ENCODE assay signal across 13 cellular contexts in genomic region chr11:134125507-134125906, GRCh38. TPM values are rescaled to one million over a fixed set of nuclear protein-coding genes. Genes with fewer than 3 reads are reported as not detected.
DNase-seq lines count a peak whose midpoint lies in the region; ATAC-seq and TF ChIP-seq lines count a peak whose summit lies in the region.
"Had no signal": no experiment of that assay in that cellular context is flagged by ENCODE, and none has a peak within 500 bp of the region (broad histone marks: within the 10 kb centered on the region; RNA-seq: fewer than 3 reads in every experiment).

No MANE protein-coding gene starts in this region.

- no peaks in the 10 kb centered on the region for H3K36me3 Mint-ChIP-seq in chondrocyte (ENCODE audit: low read depth)
- H3K36me3 Mint-ChIP-seq in memory B cell: peaks cover 19% of the 10 kb centered on the region
- no peaks in the 10 kb centered on the region for H3K36me3 Mint-ChIP-seq in Caco-2 (ENCODE audit: insufficient read depth, unreplicated experiment)

- no peak overlapping the region for H2AK9ac ChIP-seq in IMR-90 (replicated peaks; ENCODE audit: low read depth, low read length, poor library complexity)

- POLR2A ChIA-PET in IMR-90 (lab: Charles Lee; ENCODE audit: unreplicated experiment) (interaction anchor here (0.6 kb wide), 1 partner anchor 321 kb away, joined by 5 read pairs; no protein-coding TSS in a partner anchor), Caco-2 (lab: Charles Lee) (no interaction called here)

- peak overlapping the region; percentile 86 for H3K4ac ChIP-seq in IMR-90 (ENCODE audit: low read depth, low read length)

- H3K27me3 ChIP-seq in IMR-90 (ENCODE audit: control insufficient read depth, insufficient read depth, low read length): no peaks in the 10 kb centered on the region
- H3K27me3 ChIP-seq in subcutaneous abdominal adipose tissue (ENCODE audit: control insufficient read depth in 5 of 5, insufficient read depth in 4 of 5, low read length in 5 of 5): peaks cover 0 to 21% (median 16%) of the 10 kb centered on the region in 5 donors
- H3K27me3 ChIP-seq in Caco-2 (replicated peaks; ENCODE audit: control insufficient read depth, insufficient read depth, low read length): no peaks in the 10 kb centered on the region

- DNase-seq in IMR-90 (peak; percentile 35), chondrocyte (ENCODE audit: low spot score) (no peak), memory B cell (ENCODE audit: low spot score in 2 of 2) (no peak), Caco-2 (no peak), DMS79 (lab: John Stamatoyannopoulos, UW) (no peak)
- DNase-seq in stimulated activated CD4-positive, alpha-beta T cell treated with anti-CD3 and anti-CD28 coated beads, Interleukin-2, amount 100 ng/mL, for 24 hours: no peak
- DNase-seq: DMS 273 treated with DMSO at 0.1 percent for 48 hours; NCI-H524; stimulated activated CD4-positive, alpha-beta T cell treated with anti-CD3 and anti-CD28 coated beads, Interleukin-2, amount 100 ng/mL, for 48 hours had no signal

- peaks cover 17 to 44% of the 10 kb centered on the region in 2 experiments for H3K79me1 ChIP-seq in IMR-90 (ENCODE audit: low read depth in 1 of 2, low read length in 2 of 2)

- H3K18ac ChIP-seq in IMR-90 (ENCODE audit: low read depth, low read length): peak overlapping the region; percentile 53

- WGBS in IMR-90 (ENCODE audit: extremely low coverage in 2 of 2, insufficient read length in 1 of 2), 2 experiments: 77% methylated on average over 9 of the region's 9 CpGs; no CpG with 5 or more reads in 1 of the 2 experiments

- H3K4me1 Mint-ChIP-seq in chondrocyte (ENCODE audit: low read depth): peaks cover 65% of the 10 kb centered on the region
- peaks cover 23% of the 10 kb centered on the region for H3K4me1 Mint-ChIP-seq in memory B cell
- H3K4me1 Mint-ChIP-seq in Caco-2 (ENCODE audit: low read depth, unreplicated experiment): no peaks in the 10 kb centered on the region

- H3K9ac ChIP-seq in IMR-90 (ENCODE audit: low read depth, low read length) (peak overlapping the region; percentile 43), subcutaneous abdominal adipose tissue (ENCODE audit: low read length in 5 of 5) (peak overlapping the region in 1 of 5 donors; percentile 64)

- H3K4me3 Mint-ChIP-seq in chondrocyte (ENCODE audit: unreplicated experiment): peak overlapping the region; percentile 71
- H3K4me3 Mint-ChIP-seq in memory B cell: no peak overlapping the region
- H3K4me3 Mint-ChIP-seq in Caco-2 (ENCODE audit: unreplicated experiment): no peak overlapping the region

- H2BK5ac ChIP-seq in IMR-90 (ENCODE audit: low read depth, low read length, poor library complexity, severe bottlenecking): peak overlapping the region; percentile 44

- H3K9me3 ChIP-seq in IMR-90 (ENCODE audit: control insufficient read depth, insufficient read depth, low read length): no peaks in the 10 kb centered on the region
- H3K9me3 ChIP-seq in subcutaneous abdominal adipose tissue (ENCODE audit: control insufficient read depth in 5 of 5, low read length in 5 of 5): no peaks in the 10 kb centered on the region
- H3K9me3 ChIP-seq in Caco-2: 0 out of 2 replicates have a peak, but pooled peaks cover 14% of the 10 kb centered on the region

- peak overlapping the region; percentile 93 for H2AK5ac ChIP-seq in IMR-90 (ENCODE audit: low read depth, low read length)

- peak overlapping the region; percentile 69 for H4K91ac ChIP-seq in IMR-90 (ENCODE audit: insufficient read depth, low read depth, low read length)

- H3K4me2 ChIP-seq in IMR-90 (ENCODE audit: low read depth, low read length): peak overlapping the region; percentile 87

- H3K27ac Mint-ChIP-seq in chondrocyte (ENCODE audit: unreplicated experiment) (peak overlapping the region; percentile 90), memory B cell (peak overlapping the region; percentile 45), Caco-2 (ENCODE audit: unreplicated experiment) (no peak overlapping the region)
- H3K27ac Mint-ChIP-seq: activated CD8-positive, alpha-beta T cell treated with anti-CD3 and anti-CD28 coated beads for 36 hours had no signal

- peak overlapping the region; percentile 25 for H2AFZ ChIP-seq in IMR-90 (replicated peaks; ENCODE audit: low read length, poor library complexity)

- intact Hi-C loops in IMR-90 (cut with micrococcal nuclease) (no loop called here), Caco-2 (cut with micrococcal nuclease; ENCODE audit: unreplicated experiment) (no loop called here)

- peak overlapping the region; percentile 41; the same call in 1 of the 2 replicates for H4K5ac ChIP-seq in IMR-90 (ENCODE audit: low read depth, low read length)

- H4K8ac ChIP-seq in IMR-90 (ENCODE audit: low read depth in 2 of 2, low read length in 2 of 2): peak overlapping the region; percentile 52 to 66; a peak in 3 of 4 replicates

- H4K20me1 ChIP-seq in IMR-90 (ENCODE audit: insufficient read depth, low read length): peaks cover 8% of the 10 kb centered on the region; the same call in 1 of the 2 replicates

- TF ChIP-seq CTCF in IMR-90 (conservative IDR thresholded peaks at IDR 0.05; ENCODE audit: low read depth, low read length) (no peak), chondrocyte (IDR thresholded peaks at IDR 0.05) (no peak), Caco-2 (IDR thresholded peaks at IDR 0.05; ENCODE audit: insufficient read depth in 1 of 2, low read depth in 1 of 2, low read length in 1 of 2, severe bottlenecking in 1 of 2, unreplicated experiment in 1 of 2) (no peak)

- H3K9me3 Mint-ChIP-seq in chondrocyte (ENCODE audit: low read depth) (no peaks in the 10 kb centered on the region), memory B cell (peaks cover 2% of the 10 kb centered on the region), Caco-2 (ENCODE audit: unreplicated experiment) (no peaks in the 10 kb centered on the region)
- H3K9me3 Mint-ChIP-seq: activated CD8-positive, alpha-beta T cell treated with anti-CD3 and anti-CD28 coated beads for 36 hours had no signal

- dilution Hi-C loops in IMR-90 (cut with HindIII; ENCODE audit: low sequenced_read_pairs, unreplicated experiment): no loop called here

- H3K9me1 ChIP-seq in IMR-90 (ENCODE audit: insufficient read depth, low read length): peaks cover 6% of the 10 kb centered on the region

- H3K36me3 ChIP-seq in IMR-90 (ENCODE audit: control insufficient read depth, insufficient read depth, low read length) (no peaks in the 10 kb centered on the region), subcutaneous abdominal adipose tissue (ENCODE audit: control insufficient read depth in 5 of 5, insufficient read depth in 5 of 5, low read length in 5 of 5) (no peaks in the 10 kb centered on the region), Caco-2 (ENCODE audit: control insufficient read depth, insufficient read depth, low read length) (no peaks in the 10 kb centered on the region)

- peak overlapping the region; percentile 69 for H3K27ac ChIP-seq in IMR-90 (ENCODE audit: insufficient read depth, low read length)
- H3K27ac ChIP-seq in subcutaneous abdominal adipose tissue (ENCODE audit: low read depth, low read length): no peak overlapping the region
- H3K27ac ChIP-seq: SK-N-MC had no signal

- peak overlapping the region; percentile 94 for H3K23ac ChIP-seq in IMR-90 (ENCODE audit: low read depth, low read length)

- peaks cover 18% of the 10 kb centered on the region for H3K4me1 ChIP-seq in IMR-90 (ENCODE audit: control insufficient read depth, insufficient read depth, low read length)
- peaks cover 0 to 40% (median 26%) of the 10 kb centered on the region in 5 donors for H3K4me1 ChIP-seq in subcutaneous abdominal adipose tissue (ENCODE audit: control insufficient read depth in 5 of 5, insufficient read depth in 5 of 5, low read length in 5 of 5)
- H3K4me1 ChIP-seq in Caco-2: no peaks in the 10 kb centered on the region

- H3K4me3 ChIP-seq in IMR-90 (ENCODE audit: insufficient read depth, low read depth, low read length): peak overlapping the region; percentile 3; the same call in 1 of the 2 replicates
- peak overlapping the region in 4 of 5 donors; percentile 59 to 67 (median 64) for H3K4me3 ChIP-seq in subcutaneous abdominal adipose tissue (ENCODE audit: low read depth in 1 of 5, low read length in 5 of 5)
- no peak overlapping the region for H3K4me3 ChIP-seq in Caco-2 (ENCODE audit: low read depth, low read length)
- H3K4me3 ChIP-seq: SK-N-MC had no signal

- in situ Hi-C loops in IMR-90 (cut with MboI; ENCODE audit: low sequenced_read_pairs): no loop called here

- H2BK20ac ChIP-seq in IMR-90 (ENCODE audit: low read depth, low read length): peak overlapping the region; percentile 76

- H3K56ac ChIP-seq in IMR-90 (ENCODE audit: extremely low read depth, insufficient read depth, low read length): peak overlapping the region; percentile 66; the same call in 1 of the 2 replicates

- CTCF ChIA-PET in IMR-90 (lab: Yijun Ruan, JAX) (no interaction called here), Caco-2 (lab: Charles Lee) (no interaction called here)

- ATAC-seq in IMR-90 (ENCODE audit: low read depth) (no peak), memory B cell (ENCODE audit: low read depth) (no peak), GM18861 (IDR thresholded peaks at IDR 0.05; ENCODE audit: unreplicated experiment) (no peak)

- no peak for TF ChIP-seq POLR2A in IMR-90 (IDR thresholded peaks at IDR 0.05; ENCODE audit: low read depth, low read length)

- H3K14ac ChIP-seq in IMR-90 (replicated peaks; ENCODE audit: low read depth, low read length): peak overlapping the region; percentile 42; the same call in 1 of the 2 replicates

- H2BK15ac ChIP-seq in IMR-90 (ENCODE audit: low read depth, low read length): peak overlapping the region; percentile 77; the same call in 2 of the 3 replicates

- no peak for TF ChIP-seq RAD21 in IMR-90 (IDR thresholded peaks at IDR 0.05; ENCODE audit: low read length)

- H2BK120ac ChIP-seq in IMR-90 (ENCODE audit: low read depth, low read length): peak overlapping the region; percentile 82

- H3K27me3 Mint-ChIP-seq in chondrocyte (ENCODE audit: low read depth) (no peaks in the 10 kb centered on the region), memory B cell (peaks cover 2% of the 10 kb centered on the region), Caco-2 (ENCODE audit: insufficient read depth, unreplicated experiment) (peaks cover 30% of the 10 kb centered on the region)

- BruUV-seq in IMR-90 (replicated peaks; lab: Mats Ljungman, UMichigan): no TSS peak
- no TSS peak for BruUV-seq in Caco-2 (replicated peaks; lab: Mats Ljungman, UMichigan)

TF ChIP-seq in IMR-90, 13 proteins besides CTCF, POLR2A, EP300 and RAD21 (continues in another document):
- TF ChIP-seq CHD1 (IDR thresholded peaks at IDR 0.05; ENCODE audit: low read depth, low read length): no peak
- TF ChIP-seq SMC3 (IDR thresholded peaks at IDR 0.05; ENCODE audit: low read depth, low read length): no peak
- no peak for TF ChIP-seq MAZ (IDR thresholded peaks at IDR 0.05; ENCODE audit: borderline replicate concordance, low read depth, low read length)
- no peak for TF ChIP-seq RFX5 (IDR thresholded peaks at IDR 0.05; ENCODE audit: low read depth, low read length)

RNA-seq across cellular contexts. Expression of gene JAM3, which starts 56.6 kb away (rescaled TPM):
- total RNA-seq in IMR-90 (2012; rRNA removed) (71.5 and 102 TPM in 2 replicates), chondrocyte (94.2 to 185 TPM (median 105 TPM) in 3 replicates), Caco-2 (2022) (0.65 and 1.5 TPM in 2 replicates)
- polyA plus RNA-seq in IMR-90 (2012; rRNA removed): 32.0 and 38.0 TPM in 2 replicates
- polyA plus RNA-seq in IMR-90 (2012; cell fraction: cytosol; rRNA removed): 17.9 and 24.0 TPM in 2 replicates
- polyA plus RNA-seq in IMR-90 (2012; cell fraction: nucleus; rRNA removed; ENCODE audit: low replicate concordance): 20.6 and 54.0 TPM in 2 replicates

Comparison
In these comparisons a context has a peak if more than half of its experiments do, and no peak if none do; other contexts are left out.
1. RNA of gene JAM3, which starts 56.6 kb away (total RNA-seq): 94.2 to 185 TPM in chondrocyte and 71.5 to 102 TPM in IMR-90; 0.65 to 1.5 TPM in Caco-2; every median in the first group is over 10 times any median in the second.